ENCODE assay signal across 1 cellular context in the genomic region with DNA sequence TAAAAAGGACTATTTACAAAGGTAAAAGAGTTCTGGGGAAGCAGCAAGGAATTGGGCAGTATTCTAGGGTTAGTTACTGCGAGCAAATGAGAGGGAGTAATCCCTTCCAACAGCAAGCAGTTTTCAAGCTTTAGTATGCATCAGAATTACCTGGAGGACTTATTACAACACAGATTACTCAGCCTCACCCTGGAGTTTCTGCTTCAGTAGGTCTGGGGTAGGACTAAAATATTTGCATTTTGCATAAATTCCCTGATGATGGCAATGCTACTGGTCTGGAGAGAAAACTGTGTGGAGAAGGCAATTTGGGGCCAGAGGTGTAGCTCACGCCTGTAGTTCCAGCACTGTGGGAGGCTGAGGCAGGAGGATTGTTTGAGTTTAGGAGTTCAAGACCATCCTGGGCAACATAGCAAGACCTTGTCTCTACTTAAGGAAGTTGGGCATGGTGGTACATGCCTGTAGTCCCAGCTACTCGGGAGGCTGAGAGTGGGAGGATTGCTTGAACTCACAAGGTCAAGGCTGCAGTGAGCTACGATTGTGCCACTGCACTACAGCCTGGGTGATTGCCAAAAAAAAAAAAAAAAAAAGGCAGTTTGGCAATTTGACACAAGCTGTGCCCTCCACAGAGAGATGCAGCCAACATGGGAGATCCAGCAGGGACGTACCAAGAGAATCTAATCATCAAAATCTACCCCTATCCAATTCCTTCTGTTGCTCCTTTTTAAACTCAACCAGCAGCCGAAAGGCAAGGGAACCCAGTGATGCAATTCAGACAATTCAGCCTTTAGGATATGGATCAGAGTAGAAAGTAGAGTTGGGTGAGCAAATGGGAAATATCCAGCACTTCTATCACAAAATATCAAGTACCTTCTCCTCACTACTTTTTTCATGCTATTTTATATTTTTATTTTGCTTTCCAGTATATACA.
TF ChIP-seq lines count a peak whose summit lies in the region.

No MANE protein-coding gene starts in this region.

TF ChIP-seq in HepG2, 621 proteins besides CTCF, POLR2A, EP300 and RAD21 (continued from another document):
- no peak for TF ChIP-seq ZNF232 (CRISPR knock-in tag; IDR thresholded peaks at IDR 0.05; ENCODE audit: borderline replicate concordance)
